In the genomic region with DNA sequence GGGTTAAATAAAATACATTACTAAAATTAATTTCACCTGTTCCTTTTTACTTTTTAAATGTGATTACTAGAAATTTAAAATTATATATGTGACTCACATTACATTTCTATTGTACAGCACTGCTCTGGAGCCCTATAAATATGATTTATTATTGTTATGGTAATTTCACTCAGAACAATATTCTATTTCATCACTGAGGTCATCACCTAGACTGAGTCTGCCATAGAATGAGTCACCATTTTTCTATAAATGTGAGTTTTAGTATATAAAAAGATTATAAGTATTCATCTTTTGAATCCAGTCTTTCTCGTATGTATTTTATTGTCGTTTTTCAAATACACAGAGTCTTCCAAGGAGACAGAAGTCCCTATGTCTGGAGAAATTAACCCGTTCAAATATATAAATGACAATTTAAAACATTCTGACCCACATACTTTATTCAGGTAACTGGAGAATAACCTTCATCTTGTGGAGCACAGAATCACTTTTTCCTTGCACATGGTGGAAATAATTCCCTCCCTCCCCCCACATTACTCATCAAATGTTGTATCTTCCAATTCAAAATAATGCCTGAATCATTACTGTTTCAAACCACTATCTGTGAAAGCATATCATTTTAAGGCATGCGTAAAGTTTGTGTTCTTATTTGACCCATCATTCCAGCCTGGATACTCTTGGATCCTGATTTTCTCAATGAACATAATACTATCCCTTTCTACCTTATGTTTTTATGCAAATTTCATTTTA, we compare ENCODE assay signal across 1 cellular context.
TF ChIP-seq lines count a peak whose summit lies in the region.

No MANE protein-coding gene starts in this region.

TF ChIP-seq in HEK293, 187 proteins besides CTCF, POLR2A, EP300 and RAD21 (continued from another document):
- TF ChIP-seq, protein P1, sequence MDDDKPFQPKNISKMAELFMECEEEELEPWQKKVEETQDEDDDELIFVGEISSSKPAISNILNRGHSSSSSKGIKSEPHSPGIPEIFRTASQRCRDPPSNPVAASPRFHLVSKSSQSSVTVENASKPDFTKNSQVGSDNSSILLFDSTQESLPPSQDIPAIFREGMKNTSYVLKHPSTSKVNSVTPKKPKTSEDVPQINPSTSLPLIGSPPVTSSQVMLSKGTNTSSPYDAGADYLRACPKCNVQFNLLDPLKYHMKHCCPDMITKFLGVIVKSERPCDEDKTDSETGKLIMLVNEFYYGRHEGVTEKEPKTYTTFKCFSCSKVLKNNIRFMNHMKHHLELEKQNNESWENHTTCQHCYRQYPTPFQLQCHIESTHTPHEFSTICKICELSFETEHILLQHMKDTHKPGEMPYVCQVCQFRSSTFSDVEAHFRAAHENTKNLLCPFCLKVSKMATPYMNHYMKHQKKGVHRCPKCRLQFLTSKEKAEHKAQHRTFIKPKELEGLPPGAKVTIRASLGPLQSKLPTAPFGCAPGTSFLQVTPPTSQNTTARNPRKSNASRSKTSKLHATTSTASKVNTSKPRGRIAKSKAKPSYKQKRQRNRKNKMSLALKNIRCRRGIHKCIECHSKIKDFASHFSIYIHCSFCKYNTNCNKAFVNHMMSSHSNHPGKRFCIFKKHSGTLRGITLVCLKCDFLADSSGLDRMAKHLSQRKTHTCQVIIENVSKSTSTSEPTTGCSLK (tag by site-specific recombination; IDR thresholded peaks at IDR 0.05) = no peak
- TF ChIP-seq ZNF341 (tag by site-specific recombination; IDR thresholded peaks at IDR 0.05; ENCODE audit: low read depth) (no peak), PRDM6 (tag by site-specific recombination; IDR thresholded peaks at IDR 0.05) (peak; percentile 83), ZNF184 (tag by site-specific recombination; IDR thresholded peaks at IDR 0.05) (peak; percentile 6; the same call in 1 of the 2 replicates), SP7 (tag by site-specific recombination; IDR thresholded peaks at IDR 0.05) (0 out of 2 replicates have a peak, but pooled peaks have one; percentile 28), ZNF16 (tag by site-specific recombination; IDR thresholded peaks at IDR 0.05; ENCODE audit: low read depth) (no peak), ZNF140 (tag by site-specific recombination; IDR thresholded peaks at IDR 0.05) (no peak), ZNF626 (tag by site-specific recombination; IDR thresholded peaks at IDR 0.05) (no peak), ZNF558 (tag by site-specific recombination; IDR thresholded peaks at IDR 0.05) (no peak), GLI2 (tag by site-specific recombination; IDR thresholded peaks at IDR 0.05; ENCODE audit: borderline replicate concordance, low read depth) (no peak)
